ENCODE assay signal across 8 cellular contexts in genomic region chr1:88800382-88801051, GRCh38.
DNase-seq lines count a peak whose midpoint lies in the region; ATAC-seq, FAIRE-seq and TF ChIP-seq lines count a peak whose summit lies in the region.

No MANE protein-coding gene starts in this region.

- intact Hi-C loops in testis (cut with DNase I; ENCODE audit: low total_unique reads), result no loop called here

- TF ChIP-seq POLR2A in testis (IDR thresholded peaks at IDR 0.05) (no peak), GM12892 (IDR thresholded peaks at IDR 0.05; ENCODE audit: low read depth, low read length) (no peak)

- FAIRE-seq in GM12892 (lab: Jason Lieb, UNC), result no peak

- in situ Hi-C loops in astrocyte of the spinal cord (cut with HindIII; ENCODE audit: low sequenced_read_pairs), result no loop called here

- H3K4me3 ChIP-seq in GM12864 (ENCODE audit: low read depth, low read length), result no peak overlapping the region
- H3K4me3 ChIP-seq in astrocyte of the spinal cord (ENCODE audit: low read depth, low read length), result no peak overlapping the region
- H3K4me3 ChIP-seq in testis, result no peak overlapping the region

- 90 to 93% methylated on average over 5 of the region's 5 CpGs for WGBS in testis, 2 donors

- H3K9me3 ChIP-seq in testis, result no peaks in the 10 kb centered on the region

- H3K36me3 ChIP-seq in testis (ENCODE audit: low read depth, missing control alignments), result no peaks in the 10 kb centered on the region

- TF ChIP-seq CTCF in GM12864 (IDR thresholded peaks at IDR 0.05; ENCODE audit: low read depth, low read length, missing control alignments) (peak; percentile 48), astrocyte of the spinal cord (IDR thresholded peaks at IDR 0.05; ENCODE audit: low read depth, low read length) (peak; percentile 63), testis (IDR thresholded peaks at IDR 0.05) (peak in 2 of 3 experiments; percentile 14 to 30)

- H3K27me3 ChIP-seq in testis, result no peaks in the 10 kb centered on the region

- H3K4me1 ChIP-seq in testis, result no peaks in the 10 kb centered on the region

- no peak overlapping the region for H3K27ac ChIP-seq in testis

- no peak for DNase-seq in GM12864 (ENCODE audit: low read depth)
- DNase-seq in NCI-H1694 treated with DMSO at 0.1 percent for 48 hours (lab: John Stamatoyannopoulos, UW), result peak; percentile 17
- DNase-seq in astrocyte of the spinal cord (ENCODE audit: low read depth, low spot score), result peak; percentile 27
- peak; percentile 53 for DNase-seq in kidney tubule cell (ENCODE audit: low spot score)
- DNase-seq in testis, result no peak
- DNase-seq in GM12892 (ENCODE audit: insufficient read length), result no peak

- no peak for ATAC-seq in HG03521 (IDR thresholded peaks at IDR 0.05; ENCODE audit: unreplicated experiment)
- no peak for ATAC-seq in GM18502 (IDR thresholded peaks at IDR 0.05; ENCODE audit: poor library complexity, unreplicated experiment)

Comparison
In these comparisons a context has a peak if more than half of its experiments do, and no peak if none do; other contexts are left out.
1. DNase-seq: peak in NCI-H1694 treated with DMSO at 0.1 percent for 48 hours (single experiment), astrocyte of the spinal cord (single experiment) and kidney tubule cell (single experiment); none in GM12864 (single experiment), testis (single experiment) and GM12892 (single experiment).
2. Peak in every context shown above with its lines, with median percentiles within 50 percentile points of each other: CTCF ChIP-seq.